In the genomic region with DNA sequence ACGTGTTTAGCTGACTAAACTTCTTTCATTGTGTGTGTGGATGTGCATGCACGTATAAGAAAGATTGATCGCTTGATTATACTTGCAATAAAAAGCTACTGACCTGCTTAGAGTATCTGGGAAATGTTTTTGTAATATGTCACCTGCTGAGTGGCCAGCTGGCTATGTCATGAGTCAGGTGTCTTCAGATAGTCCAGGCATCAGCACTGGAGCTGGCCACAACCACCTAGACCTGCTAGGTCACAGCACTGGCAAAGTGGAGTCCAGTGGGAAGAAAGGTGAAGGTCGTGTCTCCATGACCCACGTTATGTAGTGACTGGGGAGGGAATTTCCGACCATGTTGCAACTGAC, we compare ENCODE assay signal across 18 cellular contexts.
DNase-seq lines count a peak whose midpoint lies in the region; ATAC-seq, FAIRE-seq and TF ChIP-seq lines count a peak whose summit lies in the region.
"Had no signal": no experiment of that assay in that cellular context is flagged by ENCODE, and none has a peak within 500 bp of the region (broad histone marks: within the 10 kb centered on the region; RNA-seq: fewer than 3 reads in every experiment).

No MANE protein-coding gene starts in this region.

- H3K36me3 ChIP-seq in skeletal muscle tissue (ENCODE audit: control insufficient read depth in 3 of 3, insufficient read depth in 3 of 3, low read length in 3 of 3), result no peaks in the 10 kb centered on the region
- H3K36me3 ChIP-seq: adrenal gland, cardiac muscle cell, prostate gland had no signal

- TF ChIP-seq CTCF in VCaP (conservative IDR thresholded peaks at IDR 0.05), result no peak

- H3K9ac ChIP-seq in skeletal muscle tissue (ENCODE audit: low read depth in 1 of 3, low read length in 3 of 3), result peak overlapping the region; percentile 20 to 81 (median 57)

- no peaks in the 10 kb centered on the region for H3K9me3 ChIP-seq in skeletal muscle tissue (ENCODE audit: control insufficient read depth in 3 of 3, low read length in 3 of 3)
- H3K9me3 ChIP-seq: adrenal gland, prostate gland had no signal

- H3K4me3 ChIP-seq in skeletal muscle tissue (ENCODE audit: low read length in 3 of 3), result peak overlapping the region in 2 of 3 donors; percentile 2 to 39
- H3K4me3 ChIP-seq: adrenal gland, cardiac muscle cell, prostate gland had no signal

- DNase-seq in HTR-8/SVneo (ENCODE audit: insufficient read length, low spot score) (no peak), kidney tubule cell (ENCODE audit: low spot score) (peak; percentile 84), Kasumi-1 (lab: John Stamatoyannopoulos, UW) (no peak), left colon (no peak)
- DNase-seq: activated CD4-positive, alpha-beta T cell treated with anti-CD3 and anti-CD28 coated beads, Interleukin-2, amount 10 ng/mL, durations not matched to agents 24 days and 14 days; AML-193; DMS79; left cardiac atrium; MM.1S; stimulated activated CD4-positive, alpha-beta T cell treated with anti-CD3 and anti-CD28 coated beads, Interleukin-4, amount 100 ng/mL, for 4 hours; stimulated activated naive CD8-positive, alpha-beta T cell treated with anti-CD3 and anti-CD28 coated beads, Interleukin-15, amount 100 ng/mL, for 72 hours; T-cell had no signal

- H3K27ac ChIP-seq in VCaP (peak overlapping the region; percentile 59), skeletal muscle tissue (ENCODE audit: low read depth, low read length) (peak overlapping the region; percentile 94)
- H3K27ac ChIP-seq: adrenal gland, cardiac muscle cell, prostate gland had no signal

- ATAC-seq in GM21786 (IDR thresholded peaks at IDR 0.05; ENCODE audit: unreplicated experiment) (no peak), left colon (no peak)
- ATAC-seq: stimulated activated naive CD8-positive, alpha-beta T cell treated with anti-CD3 and anti-CD28 coated beads, Interleukin-15, amount 100 ng/mL, for 72 hours; T-cell had no signal

- intact Hi-C loops in left colon (cut with DNase I, micrococcal nuclease), result no loop called here

- no peaks in the 10 kb centered on the region for H3K27me3 ChIP-seq in skeletal muscle tissue (ENCODE audit: control insufficient read depth in 3 of 3, insufficient read depth in 3 of 3, low read length in 3 of 3)
- H3K27me3 ChIP-seq: adrenal gland, cardiac muscle cell had no signal

- peak; percentile 42 for FAIRE-seq in HTR-8/SVneo (lab: Jason Lieb, UNC)

- peaks cover 24 to 53% (median 38%) of the 10 kb centered on the region in 3 donors for H3K4me1 ChIP-seq in skeletal muscle tissue (ENCODE audit: control insufficient read depth in 3 of 3, insufficient read depth in 3 of 3, low read length in 3 of 3)
- H3K4me1 ChIP-seq: adrenal gland, prostate gland had no signal
